In the genomic region with DNA sequence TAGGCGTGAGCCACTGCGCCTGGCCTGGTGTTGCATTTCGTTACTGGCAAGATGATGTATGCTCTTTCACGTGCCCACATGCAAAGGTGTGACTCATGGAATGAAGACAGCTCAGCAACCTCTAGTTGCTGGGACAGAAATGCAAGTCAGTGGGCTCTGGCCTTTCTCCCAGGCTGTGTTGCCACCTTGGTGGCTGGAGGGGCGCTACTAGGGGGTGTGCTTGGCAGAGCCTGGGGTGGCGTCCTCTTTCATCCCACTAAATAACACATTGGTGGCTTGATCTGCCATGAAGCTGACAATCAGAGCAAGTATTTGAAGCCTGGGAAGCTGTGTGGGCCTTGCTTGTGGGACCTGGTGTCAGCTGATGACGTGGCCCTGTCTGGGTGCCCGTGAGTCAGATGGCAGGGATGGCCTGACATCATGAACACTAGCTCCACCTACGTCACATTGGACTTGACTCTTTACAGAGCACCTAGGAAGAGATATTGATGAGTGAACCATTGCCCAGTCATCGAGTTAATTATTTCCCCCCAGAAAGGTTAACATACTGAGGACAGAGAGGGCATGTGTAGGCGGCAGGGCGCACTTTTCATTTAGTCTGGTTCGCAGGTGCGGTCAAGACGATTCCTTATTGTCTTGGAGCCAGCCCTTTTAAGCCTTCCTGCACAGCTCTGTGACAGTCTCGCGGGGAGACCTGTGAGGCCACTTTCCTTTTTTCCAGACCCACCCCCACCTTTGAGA, we compare ENCODE assay signal across 1 cellular context.
TF ChIP-seq lines count a peak whose summit lies in the region.

No MANE protein-coding gene starts in this region.

TF ChIP-seq in H1, 55 proteins besides CTCF, POLR2A, EP300 and RAD21 (continued from another document):
- TF ChIP-seq POU5F1 (IDR thresholded peaks at IDR 0.05; ENCODE audit: low read depth, low read length), result no peak
